In genomic region chr20:31698803-31699718, GRCh38 we compare ENCODE assay signal across 8 cellular contexts. TPM values are rescaled to one million over a fixed set of nuclear protein-coding genes. Genes with fewer than 3 reads are reported as not detected.
DNase-seq lines count a peak whose midpoint lies in the region; ATAC-seq and TF ChIP-seq lines count a peak whose summit lies in the region.

No MANE protein-coding gene starts in this region.

- H3K27me3 ChIP-seq in AG04450 (ENCODE audit: control insufficient read depth, insufficient read depth, low read length) (no peaks in the 10 kb centered on the region), adrenal gland (no peaks in the 10 kb centered on the region), left ventricle myocardium inferior (ENCODE audit: low read depth) (no peaks in the 10 kb centered on the region)

- intact Hi-C loops in adrenal gland (cut with DNase I) (no loop called here), left ventricle myocardium inferior (cut with micrococcal nuclease) (no loop called here), sciatic nerve (cut with DNase I) (no loop called here)

- H3K4me1 ChIP-seq in adrenal gland (replicated peaks in 1 of 2): peaks cover 33 to 57% of the 10 kb centered on the region in 2 donors
- peaks cover 98% of the 10 kb centered on the region for H3K4me1 ChIP-seq in left ventricle myocardium inferior

- POLR2A ChIA-PET in AG04450 (lab: Yijun Ruan, JAX): interaction anchor here (1.0 to 2.6 kb wide), 4 partner anchors 14 to 37 kb away, joined by 3 to 12 read pairs (median 8); no protein-coding TSS in a partner anchor

- in situ Hi-C loops in GM13977 (cut with MboI; ENCODE audit: low pct_unique_long_range_greater_than_20kb, low sequenced_read_pairs, unreplicated experiment): no loop called here

- H3K36me3 ChIP-seq in adrenal gland (replicated peaks in 1 of 2) (no peaks in the 10 kb centered on the region), left ventricle myocardium inferior (peaks cover 11% of the 10 kb centered on the region)

- 12 to 25% (median 19%) methylated on average over 6 of the region's 6 CpGs for WGBS in adrenal gland, 4 donors

- ATAC-seq in HG02798 (IDR thresholded peaks at IDR 0.05; ENCODE audit: poor library complexity, unreplicated experiment): peak; percentile 95
- ATAC-seq in sciatic nerve: peak; percentile 94

- no peak overlapping the region for H3K4me3 ChIP-seq in AG04450 (ENCODE audit: low read depth, low read length)
- H3K4me3 ChIP-seq in adrenal gland: no peak overlapping the region
- no peak overlapping the region for H3K4me3 ChIP-seq in left ventricle myocardium inferior

- TF ChIP-seq CTCF in AG04450 (IDR thresholded peaks at IDR 0.05; ENCODE audit: low read depth, low read length) (no peak), GM13977 (IDR thresholded peaks at IDR 0.05; ENCODE audit: extremely low read depth, insufficient read depth, missing control alignments) (no peak), adrenal gland (IDR thresholded peaks at IDR 0.05) (no peak), left ventricle myocardium inferior (IDR thresholded peaks at IDR 0.05; ENCODE audit: borderline replicate concordance) (no peak)

- CTCF ChIA-PET in AG04450 (lab: Charles Lee): interaction anchor here (0.9 to 8.7 kb wide), 9 partner anchors 15 to 136 kb away, joined by 3 to 77 read pairs (median 6); partner anchors contain the start of gene BCL2L1

- H3K27ac ChIP-seq in AG04450 (ENCODE audit: low read depth, low read length) (peak overlapping the region; percentile 97), adrenal gland (peak overlapping the region; percentile 36 to 95 (median 83)), left ventricle myocardium inferior (replicated peaks) (peak overlapping the region; percentile 84)

- H3K9me3 ChIP-seq in AG04450 (ENCODE audit: control insufficient read depth, insufficient read depth, low read length): no peaks in the 10 kb centered on the region
- H3K9me3 ChIP-seq in adrenal gland (replicated peaks in 1 of 3): no peaks in the 10 kb centered on the region
- no peaks in the 10 kb centered on the region for H3K9me3 ChIP-seq in left ventricle myocardium inferior (replicated peaks)

- DNase-seq in AG04450 (ENCODE audit: low read depth, low spot score): peak; percentile 90
- peak; percentile 78 for DNase-seq in GM13977 (ENCODE audit: low spot score)
- DNase-seq in NCI-H187 (lab: John Stamatoyannopoulos, UW): peak; percentile 44 to 53
- peak; percentile 70 to 89 (median 84) for DNase-seq in adrenal gland
- DNase-seq in left ventricle myocardium inferior: no peak
- DNase-seq in sciatic nerve (ENCODE audit: low spot score): peak; percentile 75
- no peak for DNase-seq in retina

- peak in 1 of 2 donors; percentile 74 for TF ChIP-seq POLR2A in adrenal gland (IDR thresholded peaks at IDR 0.05)

RNA-seq across cellular contexts. Expression of gene BCL2L1, which starts 23.6 kb away (rescaled TPM):
- 57.5 and 58.6 TPM in 2 replicates for polyA plus RNA-seq in AG04450 (2011; rRNA removed)
- polyA minus RNA-seq in AG04450 (2011; rRNA and poly(A)+ RNA removed): 37.9 and 48.8 TPM in 2 replicates
- total RNA-seq in adrenal gland: 100 to 1,000 TPM in 2 of 8 donors, 10 to 100 TPM in 6; 53.8 to 143 (median 84.6) TPM
- 10 to 100 TPM; 40.2 to 67.9 (median 40.8) TPM for polyA plus RNA-seq in adrenal gland
- 53.2 TPM for total RNA-seq in left ventricle myocardium inferior
- total RNA-seq in sciatic nerve: 112 TPM

RNA-seq across cellular contexts. Expression of gene TPX2, which starts 40.0 kb away (rescaled TPM):
- polyA plus RNA-seq in AG04450 (2011; rRNA removed) (19.8 and 24.4 TPM in 2 replicates), adrenal gland (1 to 10 TPM in 1 of 3 donors, under 1 TPM in 2; 0.40 to 3.7 (median 0.57) TPM)
- polyA minus RNA-seq in AG04450 (2011; rRNA and poly(A)+ RNA removed): 11.8 and 17.8 TPM in 2 replicates
- total RNA-seq in adrenal gland (1 to 10 TPM; 2.1 to 3.4 (median 2.5) TPM), left ventricle myocardium inferior (0.71 TPM), sciatic nerve (0.71 TPM)

Comparison
In these comparisons a context has a peak if more than half of its experiments do, and no peak if none do; other contexts are left out.
1. DNase-seq: peak in AG04450 (single experiment), GM13977 (single experiment), NCI-H187 (2 of 2), adrenal gland (7 of 7) and sciatic nerve (single experiment); none in left ventricle myocardium inferior (single experiment) and retina (single experiment).
2. Peak in every context shown above with its lines, with median percentiles within 50 percentile points of each other: H3K27ac ChIP-seq.